In the genomic region with DNA sequence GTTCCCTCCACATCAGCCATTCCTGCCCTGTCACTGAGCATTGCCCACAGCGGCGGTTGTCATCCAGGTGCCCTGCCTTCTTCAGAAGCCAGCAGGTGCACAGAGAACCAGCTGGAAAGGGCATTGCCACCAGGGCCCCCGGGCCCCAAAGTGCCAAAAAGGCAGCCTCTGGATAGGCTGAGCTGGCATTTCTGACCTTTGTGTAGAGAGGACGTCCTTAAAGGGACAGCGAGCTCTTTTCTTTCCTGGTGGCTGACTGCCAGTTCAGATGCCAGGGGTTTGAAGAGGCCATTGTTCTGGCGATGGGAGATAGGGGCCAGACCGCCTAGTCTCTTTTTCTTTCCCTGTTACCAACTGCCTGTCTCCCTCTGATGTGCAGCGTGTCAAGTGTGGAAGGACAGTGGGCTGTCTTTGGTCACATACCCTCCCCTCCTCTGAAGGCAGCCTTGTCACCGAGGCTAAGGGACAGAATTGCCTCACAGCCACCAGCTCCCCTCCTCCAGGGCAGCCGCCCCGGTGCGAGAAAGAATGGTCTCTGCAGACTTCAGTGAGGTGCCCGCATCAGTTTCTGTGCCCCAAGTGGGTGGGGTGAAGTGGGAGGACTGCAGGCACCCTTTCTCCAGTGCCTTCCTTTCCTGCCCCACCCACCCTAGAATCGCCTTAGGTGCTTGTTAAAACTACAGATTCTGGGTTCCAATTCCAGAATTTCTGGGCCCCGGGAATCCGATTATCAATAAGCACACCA, we compare ENCODE assay signal across 1 cellular context.
TF ChIP-seq lines count a peak whose summit lies in the region.

No MANE protein-coding gene starts in this region.

TF ChIP-seq in SK-N-SH treated with all-trans-retinoic acid at 6 μM for 48 hours, 23 proteins besides CTCF, POLR2A, EP300 and RAD21 (continued from another document):
- TF ChIP-seq, protein P1, sequence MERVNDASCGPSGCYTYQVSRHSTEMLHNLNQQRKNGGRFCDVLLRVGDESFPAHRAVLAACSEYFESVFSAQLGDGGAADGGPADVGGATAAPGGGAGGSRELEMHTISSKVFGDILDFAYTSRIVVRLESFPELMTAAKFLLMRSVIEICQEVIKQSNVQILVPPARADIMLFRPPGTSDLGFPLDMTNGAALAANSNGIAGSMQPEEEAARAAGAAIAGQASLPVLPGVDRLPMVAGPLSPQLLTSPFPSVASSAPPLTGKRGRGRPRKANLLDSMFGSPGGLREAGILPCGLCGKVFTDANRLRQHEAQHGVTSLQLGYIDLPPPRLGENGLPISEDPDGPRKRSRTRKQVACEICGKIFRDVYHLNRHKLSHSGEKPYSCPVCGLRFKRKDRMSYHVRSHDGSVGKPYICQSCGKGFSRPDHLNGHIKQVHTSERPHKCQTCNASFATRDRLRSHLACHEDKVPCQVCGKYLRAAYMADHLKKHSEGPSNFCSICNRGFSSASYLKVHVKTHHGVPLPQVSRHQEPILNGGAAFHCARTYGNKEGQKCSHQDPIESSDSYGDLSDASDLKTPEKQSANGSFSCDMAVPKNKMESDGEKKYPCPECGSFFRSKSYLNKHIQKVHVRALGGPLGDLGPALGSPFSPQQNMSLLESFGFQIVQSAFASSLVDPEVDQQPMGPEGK (CRISPR knock-in tag; IDR thresholded peaks at IDR 0.05; ENCODE audit: borderline replicate concordance), result no peak
- TF ChIP-seq GLIS3 (CRISPR knock-in tag; IDR thresholded peaks at IDR 0.05) (no peak), ZFP30 (CRISPR knock-in tag; IDR thresholded peaks at IDR 0.05) (no peak), ESRRG (CRISPR knock-in tag; IDR thresholded peaks at IDR 0.05) (no peak), ARNTL (CRISPR knock-in tag; IDR thresholded peaks at IDR 0.05; ENCODE audit: borderline replicate concordance, low read depth) (no peak), BACH2 (CRISPR knock-in tag; IDR thresholded peaks at IDR 0.05; ENCODE audit: borderline replicate concordance) (no peak), SNAI2 (CRISPR knock-in tag; IDR thresholded peaks at IDR 0.05) (no peak), ZFP3 (CRISPR knock-in tag; IDR thresholded peaks at IDR 0.05) (no peak), TCF4 (CRISPR knock-in tag; IDR thresholded peaks at IDR 0.05; ENCODE audit: borderline replicate concordance) (no peak), TOX (CRISPR knock-in tag; IDR thresholded peaks at IDR 0.05; ENCODE audit: borderline replicate concordance) (no peak), CSDC2 (CRISPR knock-in tag; IDR thresholded peaks at IDR 0.05) (no peak), ZNF70 (CRISPR knock-in tag; IDR thresholded peaks at IDR 0.05) (no peak)
- TF ChIP-seq, protein P2, sequence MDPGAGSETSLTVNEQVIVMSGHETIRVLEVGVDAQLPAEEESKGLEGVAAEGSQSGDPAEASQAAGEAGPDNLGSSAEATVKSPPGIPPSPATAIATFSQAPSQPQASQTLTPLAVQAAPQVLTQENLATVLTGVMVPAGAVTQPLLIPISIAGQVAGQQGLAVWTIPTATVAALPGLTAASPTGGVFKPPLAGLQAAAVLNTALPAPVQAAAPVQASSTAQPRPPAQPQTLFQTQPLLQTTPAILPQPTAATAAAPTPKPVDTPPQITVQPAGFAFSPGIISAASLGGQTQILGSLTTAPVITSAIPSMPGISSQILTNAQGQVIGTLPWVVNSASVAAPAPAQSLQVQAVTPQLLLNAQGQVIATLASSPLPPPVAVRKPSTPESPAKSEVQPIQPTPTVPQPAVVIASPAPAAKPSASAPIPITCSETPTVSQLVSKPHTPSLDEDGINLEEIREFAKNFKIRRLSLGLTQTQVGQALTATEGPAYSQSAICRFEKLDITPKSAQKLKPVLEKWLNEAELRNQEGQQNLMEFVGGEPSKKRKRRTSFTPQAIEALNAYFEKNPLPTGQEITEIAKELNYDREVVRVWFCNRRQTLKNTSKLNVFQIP (CRISPR knock-in tag; IDR thresholded peaks at IDR 0.05; ENCODE audit: borderline replicate concordance, low read depth), result no peak
- TF ChIP-seq, protein P3, sequence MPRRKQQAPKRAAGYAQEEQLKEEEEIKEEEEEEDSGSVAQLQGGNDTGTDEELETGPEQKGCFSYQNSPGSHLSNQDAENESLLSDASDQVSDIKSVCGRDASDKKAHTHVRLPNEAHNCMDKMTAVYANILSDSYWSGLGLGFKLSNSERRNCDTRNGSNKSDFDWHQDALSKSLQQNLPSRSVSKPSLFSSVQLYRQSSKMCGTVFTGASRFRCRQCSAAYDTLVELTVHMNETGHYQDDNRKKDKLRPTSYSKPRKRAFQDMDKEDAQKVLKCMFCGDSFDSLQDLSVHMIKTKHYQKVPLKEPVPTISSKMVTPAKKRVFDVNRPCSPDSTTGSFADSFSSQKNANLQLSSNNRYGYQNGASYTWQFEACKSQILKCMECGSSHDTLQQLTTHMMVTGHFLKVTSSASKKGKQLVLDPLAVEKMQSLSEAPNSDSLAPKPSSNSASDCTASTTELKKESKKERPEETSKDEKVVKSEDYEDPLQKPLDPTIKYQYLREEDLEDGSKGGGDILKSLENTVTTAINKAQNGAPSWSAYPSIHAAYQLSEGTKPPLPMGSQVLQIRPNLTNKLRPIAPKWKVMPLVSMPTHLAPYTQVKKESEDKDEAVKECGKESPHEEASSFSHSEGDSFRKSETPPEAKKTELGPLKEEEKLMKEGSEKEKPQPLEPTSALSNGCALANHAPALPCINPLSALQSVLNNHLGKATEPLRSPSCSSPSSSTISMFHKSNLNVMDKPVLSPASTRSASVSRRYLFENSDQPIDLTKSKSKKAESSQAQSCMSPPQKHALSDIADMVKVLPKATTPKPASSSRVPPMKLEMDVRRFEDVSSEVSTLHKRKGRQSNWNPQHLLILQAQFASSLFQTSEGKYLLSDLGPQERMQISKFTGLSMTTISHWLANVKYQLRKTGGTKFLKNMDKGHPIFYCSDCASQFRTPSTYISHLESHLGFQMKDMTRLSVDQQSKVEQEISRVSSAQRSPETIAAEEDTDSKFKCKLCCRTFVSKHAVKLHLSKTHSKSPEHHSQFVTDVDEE (CRISPR knock-in tag; IDR thresholded peaks at IDR 0.05), result no peak
- TF ChIP-seq, protein P4, sequence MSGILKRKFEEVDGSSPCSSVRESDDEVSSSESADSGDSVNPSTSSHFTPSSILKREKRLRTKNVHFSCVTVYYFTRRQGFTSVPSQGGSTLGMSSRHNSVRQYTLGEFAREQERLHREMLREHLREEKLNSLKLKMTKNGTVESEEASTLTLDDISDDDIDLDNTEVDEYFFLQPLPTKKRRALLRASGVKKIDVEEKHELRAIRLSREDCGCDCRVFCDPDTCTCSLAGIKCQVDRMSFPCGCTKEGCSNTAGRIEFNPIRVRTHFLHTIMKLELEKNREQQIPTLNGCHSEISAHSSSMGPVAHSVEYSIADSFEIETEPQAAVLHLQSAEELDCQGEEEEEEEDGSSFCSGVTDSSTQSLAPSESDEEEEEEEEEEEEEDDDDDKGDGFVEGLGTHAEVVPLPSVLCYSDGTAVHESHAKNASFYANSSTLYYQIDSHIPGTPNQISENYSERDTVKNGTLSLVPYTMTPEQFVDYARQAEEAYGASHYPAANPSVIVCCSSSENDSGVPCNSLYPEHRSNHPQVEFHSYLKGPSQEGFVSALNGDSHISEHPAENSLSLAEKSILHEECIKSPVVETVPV (CRISPR knock-in tag; IDR thresholded peaks at IDR 0.05), result no peak
TF ChIP-seq in SK-N-SH treated with all-trans-retinoic acid at 6 μM for 48 hours: peak in this region for 0.
